In the genomic region with DNA sequence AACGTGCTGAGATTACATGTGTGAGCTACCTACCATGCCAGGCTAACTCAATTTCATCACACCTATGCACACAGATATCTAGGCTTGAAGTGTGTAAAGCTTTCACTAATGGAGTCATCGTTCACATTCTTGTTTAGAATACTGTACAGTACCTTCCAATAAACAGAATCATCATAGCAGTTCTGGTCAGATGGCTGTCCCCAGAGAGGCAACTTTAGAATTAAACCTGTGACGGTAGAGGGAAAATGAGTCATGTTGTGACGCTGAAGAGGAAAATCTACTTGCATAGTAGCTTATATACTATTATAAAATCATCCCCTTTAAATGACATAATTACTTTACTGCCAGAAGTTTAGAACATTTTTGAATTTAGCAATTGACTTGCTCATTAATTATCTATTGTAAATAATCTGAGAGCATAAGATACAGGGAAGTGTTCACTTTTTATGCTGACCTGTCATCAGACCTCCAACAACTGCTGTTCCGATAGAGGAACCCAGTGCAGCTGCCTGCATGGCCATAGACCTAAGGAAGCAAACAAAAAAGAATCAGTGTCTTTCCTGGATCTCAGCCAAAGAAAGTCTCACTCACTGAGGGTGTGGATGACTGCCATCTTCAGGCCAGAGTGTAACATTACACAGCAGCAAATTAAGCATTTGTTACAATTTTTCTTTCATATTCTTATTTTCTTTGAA, we compare ENCODE assay signal across 8 cellular contexts. TPM values are rescaled to one million over a fixed set of nuclear protein-coding genes. Genes with fewer than 3 reads are reported as not detected.
DNase-seq lines count a peak whose midpoint lies in the region; ATAC-seq, FAIRE-seq and TF ChIP-seq lines count a peak whose summit lies in the region.

No MANE protein-coding gene starts in this region.

- H3K9me3 ChIP-seq in kidney (ENCODE audit: control insufficient read depth in 1 of 2, low read length in 2 of 2) (no peaks in the 10 kb centered on the region), thoracic aorta (no peaks in the 10 kb centered on the region)

- H3K9ac ChIP-seq in kidney (ENCODE audit: low read length in 2 of 2): no peak overlapping the region

- peak; percentile 17 for DNase-seq in 8988T
- DNase-seq in GM03348 (ENCODE audit: low spot score): peak; percentile 80
- DNase-seq in H4 (ENCODE audit: low spot score): peak; percentile 91
- DNase-seq in NOMO-1 treated with dmso at 0.1 percent for 144 hours (lab: John Stamatoyannopoulos, UW; ENCODE audit: unreplicated experiment): peak; percentile 31
- peak; percentile 95 for DNase-seq in MCF 10A (ENCODE audit: unreplicated experiment)
- no peak for DNase-seq in kidney
- DNase-seq in thoracic aorta (ENCODE audit: low spot score): no peak

- peak; percentile 55 for FAIRE-seq in kidney (lab: Jason Lieb, UNC)

- no peaks in the 10 kb centered on the region for H3K27me3 Mint-ChIP-seq in MCF 10A (ENCODE audit: insufficient read depth, unreplicated experiment)

- H3K4me1 ChIP-seq in kidney (ENCODE audit: control insufficient read depth in 1 of 2, insufficient read depth in 1 of 2, low read depth in 1 of 2, low read length in 2 of 2) (no peaks in the 10 kb centered on the region), thoracic aorta (ENCODE audit: control insufficient read depth in 1 of 2, low read depth in 2 of 2) (no peaks in the 10 kb centered on the region)

- TF ChIP-seq EP300 in Ishikawa (IDR thresholded peaks at IDR 0.05; ENCODE audit: borderline replicate concordance): no peak

- H3K36me3 Mint-ChIP-seq in MCF 10A (ENCODE audit: insufficient read depth, unreplicated experiment): no peaks in the 10 kb centered on the region

- BruUV-seq in MCF 10A (replicated peaks; lab: Mats Ljungman, UMichigan): no TSS peak

- H3K27ac ChIP-seq in kidney (ENCODE audit: low read depth in 2 of 2, low read length in 2 of 2) (no peak overlapping the region), thoracic aorta (no peak overlapping the region)

- no peaks in the 10 kb centered on the region for H3K4me1 Mint-ChIP-seq in MCF 10A (ENCODE audit: insufficient read depth, unreplicated experiment)

- no peak overlapping the region for H3K27ac Mint-ChIP-seq in MCF 10A (ENCODE audit: low read depth, unreplicated experiment)

- H3K9me3 Mint-ChIP-seq in MCF 10A (ENCODE audit: unreplicated experiment): no peaks in the 10 kb centered on the region

- H3K36me3 ChIP-seq in kidney (ENCODE audit: control insufficient read depth in 1 of 2, insufficient read depth in 2 of 2, low read length in 2 of 2): no peaks in the 10 kb centered on the region
- H3K36me3 ChIP-seq in thoracic aorta: no peaks in the 10 kb centered on the region

- TF ChIP-seq CTCF in MCF 10A (IDR thresholded peaks at IDR 0.05; ENCODE audit: unreplicated experiment): peak; percentile 89
- peak; percentile 77 for TF ChIP-seq CTCF in kidney (IDR thresholded peaks at IDR 0.05; ENCODE audit: borderline replicate concordance, extremely low read depth, insufficient read depth)
- TF ChIP-seq CTCF in thoracic aorta (IDR thresholded peaks at IDR 0.05): peak; percentile 39

- POLR2A ChIA-PET in MCF 10A (lab: Yijun Ruan, JAX): interaction anchor here (0.7 to 2.6 kb wide), 9 partner anchors 11 to 144 kb away, joined by 3 to 12 read pairs (median 4); partner anchors contain the start of gene C6orf141

- intact Hi-C loops in MCF 10A (cut with micrococcal nuclease): loop anchor here (1.0 to 2.0 kb wide), 3 partner anchors 75 to 154 kb away; partner anchors contain the start of genes CENPQ and MMUT
- intact Hi-C loops in kidney (cut with DNase I): no loop called here

- TF ChIP-seq RAD21 in Ishikawa (IDR thresholded peaks at IDR 0.05; ENCODE audit: low read depth): peak; percentile 88

- H3K27me3 ChIP-seq in thoracic aorta (replicated peaks; ENCODE audit: insufficient read depth): no peaks in the 10 kb centered on the region

- no peak overlapping the region for H3K4me3 Mint-ChIP-seq in MCF 10A (ENCODE audit: unreplicated experiment)

- H3K4me3 ChIP-seq in kidney (ENCODE audit: low read length in 2 of 2) (no peak overlapping the region), thoracic aorta (no peak overlapping the region)

- CTCF ChIA-PET in MCF 10A (lab: Yijun Ruan, JAX): interaction anchor here (0.6 to 9.7 kb wide), 50 partner anchors 8 to 1050 kb away, joined by 3 to 182 read pairs (median 5); partner anchors contain the start of gene C6orf141

- ATAC-seq in thoracic aorta (ENCODE audit: insufficient number of reproducible peaks, low FRiP score, low read depth): peak; percentile 12

TF ChIP-seq in Ishikawa, 13 proteins besides CTCF, POLR2A, EP300 and RAD21:
- TF ChIP-seq, protein P1, sequence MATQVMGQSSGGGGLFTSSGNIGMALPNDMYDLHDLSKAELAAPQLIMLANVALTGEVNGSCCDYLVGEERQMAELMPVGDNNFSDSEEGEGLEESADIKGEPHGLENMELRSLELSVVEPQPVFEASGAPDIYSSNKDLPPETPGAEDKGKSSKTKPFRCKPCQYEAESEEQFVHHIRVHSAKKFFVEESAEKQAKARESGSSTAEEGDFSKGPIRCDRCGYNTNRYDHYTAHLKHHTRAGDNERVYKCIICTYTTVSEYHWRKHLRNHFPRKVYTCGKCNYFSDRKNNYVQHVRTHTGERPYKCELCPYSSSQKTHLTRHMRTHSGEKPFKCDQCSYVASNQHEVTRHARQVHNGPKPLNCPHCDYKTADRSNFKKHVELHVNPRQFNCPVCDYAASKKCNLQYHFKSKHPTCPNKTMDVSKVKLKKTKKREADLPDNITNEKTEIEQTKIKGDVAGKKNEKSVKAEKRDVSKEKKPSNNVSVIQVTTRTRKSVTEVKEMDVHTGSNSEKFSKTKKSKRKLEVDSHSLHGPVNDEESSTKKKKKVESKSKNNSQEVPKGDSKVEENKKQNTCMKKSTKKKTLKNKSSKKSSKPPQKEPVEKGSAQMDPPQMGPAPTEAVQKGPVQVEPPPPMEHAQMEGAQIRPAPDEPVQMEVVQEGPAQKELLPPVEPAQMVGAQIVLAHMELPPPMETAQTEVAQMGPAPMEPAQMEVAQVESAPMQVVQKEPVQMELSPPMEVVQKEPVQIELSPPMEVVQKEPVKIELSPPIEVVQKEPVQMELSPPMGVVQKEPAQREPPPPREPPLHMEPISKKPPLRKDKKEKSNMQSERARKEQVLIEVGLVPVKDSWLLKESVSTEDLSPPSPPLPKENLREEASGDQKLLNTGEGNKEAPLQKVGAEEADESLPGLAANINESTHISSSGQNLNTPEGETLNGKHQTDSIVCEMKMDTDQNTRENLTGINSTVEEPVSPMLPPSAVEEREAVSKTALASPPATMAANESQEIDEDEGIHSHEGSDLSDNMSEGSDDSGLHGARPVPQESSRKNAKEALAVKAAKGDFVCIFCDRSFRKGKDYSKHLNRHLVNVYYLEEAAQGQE (IDR thresholded peaks at IDR 0.05; ENCODE audit: low read depth): no peak
- TF ChIP-seq NFIC (IDR thresholded peaks at IDR 0.05) (peak; percentile 90), CREB1 (IDR thresholded peaks at IDR 0.05; ENCODE audit: low read depth) (no peak)
- TF ChIP-seq, protein P2, sequence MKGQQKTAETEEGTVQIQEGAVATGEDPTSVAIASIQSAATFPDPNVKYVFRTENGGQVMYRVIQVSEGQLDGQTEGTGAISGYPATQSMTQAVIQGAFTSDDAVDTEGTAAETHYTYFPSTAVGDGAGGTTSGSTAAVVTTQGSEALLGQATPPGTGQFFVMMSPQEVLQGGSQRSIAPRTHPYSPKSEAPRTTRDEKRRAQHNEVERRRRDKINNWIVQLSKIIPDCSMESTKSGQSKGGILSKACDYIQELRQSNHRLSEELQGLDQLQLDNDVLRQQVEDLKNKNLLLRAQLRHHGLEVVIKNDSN (IDR thresholded peaks at IDR 0.05): no peak

RNA-seq across cellular contexts. Expression of gene RHAG, which starts 29.8 kb away (rescaled TPM):
- total RNA-seq in H4 (2014; rRNA removed; shearing (Covaris generic)): not detected in 2 replicates
- total RNA-seq in MCF 10A (2022): not detected in 2 replicates
- not detected for total RNA-seq in kidney
- polyA plus RNA-seq in kidney (ENCODE audit: insufficient read depth, low read depth, low replicate concordance): not detected
- total RNA-seq in thoracic aorta: not detected

RNA-seq across cellular contexts. Expression of gene C6orf141, which starts 56.4 kb away (rescaled TPM):
- total RNA-seq in H4 (2014; rRNA removed; shearing (Covaris generic)): 2.6 and 2.9 TPM in 2 replicates
- total RNA-seq in MCF 10A (2022) (29.9 and 37.0 TPM in 2 replicates), kidney (2.2 TPM), thoracic aorta (under 1 TPM; 0.42 to 0.54 TPM)
- polyA plus RNA-seq in kidney (ENCODE audit: insufficient read depth, low read depth, low replicate concordance): not detected

Comparison
In these comparisons a context has a peak if more than half of its experiments do, and no peak if none do; other contexts are left out.
1. DNase-seq: peak in 8988T (single experiment), GM03348 (single experiment), H4 (single experiment), NOMO-1 treated with dmso at 0.1 percent for 144 hours (single experiment) and MCF 10A (single experiment); none in kidney (single experiment) and thoracic aorta (single experiment).
2. CTCF ChIP-seq: peak in every context shown above with its lines; median percentile 89 in MCF 10A; 77 in kidney; 39 in thoracic aorta.